Comparison of ENCODE assay signal across 10 cellular contexts in the genomic region with DNA sequence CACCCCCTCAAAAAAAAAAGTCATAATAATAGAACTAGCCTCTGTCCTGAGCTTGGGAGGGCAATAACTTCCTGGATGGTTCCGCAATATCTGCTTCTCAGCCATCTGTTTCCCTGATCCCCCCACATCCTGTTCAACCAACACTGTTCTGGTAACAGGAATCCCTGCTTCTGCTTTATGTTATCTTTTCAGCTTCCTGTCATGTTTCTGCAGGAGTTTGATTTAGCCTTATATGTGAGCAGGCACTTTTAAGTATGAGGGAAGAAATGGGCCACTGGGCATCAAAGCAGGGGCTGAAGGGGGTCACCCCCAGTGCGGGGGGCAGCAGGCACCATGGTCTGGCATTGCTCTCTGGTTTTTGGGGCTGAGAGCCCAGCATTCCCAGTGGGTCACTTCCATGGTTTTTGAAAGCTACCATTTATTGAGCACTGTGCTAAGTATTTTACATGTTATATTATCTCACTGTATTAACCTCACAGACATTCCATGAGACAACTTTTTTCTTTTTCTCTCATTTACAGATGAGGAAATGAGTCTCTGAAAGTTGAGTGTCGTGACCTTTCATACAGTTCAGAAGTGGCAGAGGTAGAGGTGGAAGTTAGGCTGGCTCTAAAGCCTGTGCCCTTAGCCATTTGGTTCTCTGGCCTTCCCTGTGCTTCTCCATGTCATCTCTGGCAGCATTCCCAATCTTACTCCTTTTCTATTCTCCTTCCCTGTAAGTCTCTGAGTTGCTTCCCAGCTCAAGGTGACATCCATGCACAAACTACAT.
DNase-seq lines count a peak whose midpoint lies in the region; ATAC-seq and TF ChIP-seq lines count a peak whose summit lies in the region.
"Had no signal": no experiment of that assay in that cellular context is flagged by ENCODE, and none has a peak within 500 bp of the region (broad histone marks: within the 10 kb centered on the region; RNA-seq: fewer than 3 reads in every experiment).

No MANE protein-coding gene starts in this region.

- TF ChIP-seq CTCF in right atrium auricular region (IDR thresholded peaks at IDR 0.05) (no peak), adrenal gland (IDR thresholded peaks at IDR 0.05) (no peak), upper lobe of right lung (IDR thresholded peaks at IDR 0.05) (no peak)

- TF ChIP-seq POLR2A in adrenal gland (IDR thresholded peaks at IDR 0.05), result no peak

- peak; percentile 52 for ATAC-seq in Right ventricle myocardium inferior
- ATAC-seq in upper lobe of right lung, result peak; percentile 73
- no peak for ATAC-seq in GM21528 (IDR thresholded peaks at IDR 0.05; ENCODE audit: low FRiP score, unreplicated experiment)

- intact Hi-C loops in Right ventricle myocardium inferior (cut with DNase I), result no loop called here
- intact Hi-C loops in adrenal gland (cut with DNase I), result loop anchor here (10.0 kb wide), 1 partner anchor 382 kb away; no protein-coding TSS in a partner anchor
- intact Hi-C loops in upper lobe of right lung (cut with DNase I), result no loop called here

- H3K27me3 ChIP-seq in right atrium auricular region (no peaks in the 10 kb centered on the region), adrenal gland (no peaks in the 10 kb centered on the region), upper lobe of right lung (no peaks in the 10 kb centered on the region)
- H3K27me3 ChIP-seq: esophagus squamous epithelium had no signal

- no peak for DNase-seq in Right ventricle myocardium inferior (ENCODE audit: missing footprints)
- DNase-seq in right atrium auricular region (ENCODE audit: low spot score), result no peak
- peak in 4 of 7 donors; percentile 23 to 67 (median 41) for DNase-seq in adrenal gland
- DNase-seq in left kidney (ENCODE audit: low read depth, low spot score), result peak; percentile 67
- DNase-seq in upper lobe of right lung, result no peak
- DNase-seq in activated naive CD4-positive, alpha-beta T cell treated with anti-CD3 and anti-CD28 coated beads, Interleukin-2, amount 50 U/mL, for 16 hours, result no peak
- no peak for DNase-seq in NCI-H128 (lab: John Stamatoyannopoulos, UW; ENCODE audit: unreplicated experiment)
- DNase-seq: CD4-positive, CD25-positive, alpha-beta regulatory T cell; esophagus squamous epithelium had no signal

- H3K4me3 ChIP-seq in right atrium auricular region, result no peak overlapping the region
- no peak overlapping the region for H3K4me3 ChIP-seq in adrenal gland
- H3K4me3 ChIP-seq in upper lobe of right lung, result no peak overlapping the region
- H3K4me3 ChIP-seq: esophagus squamous epithelium had no signal

- no peaks in the 10 kb centered on the region for H3K9me3 ChIP-seq in right atrium auricular region
- no peaks in the 10 kb centered on the region for H3K9me3 ChIP-seq in adrenal gland (replicated peaks in 1 of 3)
- no peaks in the 10 kb centered on the region for H3K9me3 ChIP-seq in upper lobe of right lung
- H3K9me3 ChIP-seq: esophagus squamous epithelium had no signal

- 30 to 44% (median 42%) methylated on average over 3 of the region's 3 CpGs for WGBS in adrenal gland, 4 donors

- H3K36me3 ChIP-seq in right atrium auricular region (no peaks in the 10 kb centered on the region), adrenal gland (replicated peaks in 1 of 2) (no peaks in the 10 kb centered on the region), upper lobe of right lung (no peaks in the 10 kb centered on the region)
- H3K36me3 ChIP-seq: esophagus squamous epithelium had no signal

- H3K27ac ChIP-seq in right atrium auricular region (no peak overlapping the region), adrenal gland (peak overlapping the region in 4 of 5 donors; percentile 4 to 80 (median 36)), upper lobe of right lung (peak overlapping the region; percentile 59)

- H3K4me1 ChIP-seq in right atrium auricular region (peaks cover 0 to 15% of the 10 kb centered on the region in 2 donors), adrenal gland (replicated peaks in 1 of 2) (peaks cover 6 to 31% of the 10 kb centered on the region in 2 donors), upper lobe of right lung (peaks cover 32% of the 10 kb centered on the region)

Comparison
In these comparisons a context has a peak if more than half of its experiments do, and no peak if none do; other contexts are left out.
1. DNase-seq: peak in adrenal gland (4 of 7) and left kidney (single experiment); none in Right ventricle myocardium inferior (single experiment), right atrium auricular region (single experiment), upper lobe of right lung (single experiment), activated naive CD4-positive, alpha-beta T cell treated with anti-CD3 and anti-CD28 coated beads, Interleukin-2, amount 50 U/mL, for 16 hours (single experiment) and NCI-H128 (single experiment).
2. H3K27ac ChIP-seq: peak in adrenal gland (4 of 5) and upper lobe of right lung (single experiment); none in right atrium auricular region (0 of 2).
3. intact Hi-C loops: an anchor here in adrenal gland (10.0 kb wide); none called in Right ventricle myocardium inferior and upper lobe of right lung.